19 cellular contexts compared by ENCODE assay signal in the genomic region with DNA sequence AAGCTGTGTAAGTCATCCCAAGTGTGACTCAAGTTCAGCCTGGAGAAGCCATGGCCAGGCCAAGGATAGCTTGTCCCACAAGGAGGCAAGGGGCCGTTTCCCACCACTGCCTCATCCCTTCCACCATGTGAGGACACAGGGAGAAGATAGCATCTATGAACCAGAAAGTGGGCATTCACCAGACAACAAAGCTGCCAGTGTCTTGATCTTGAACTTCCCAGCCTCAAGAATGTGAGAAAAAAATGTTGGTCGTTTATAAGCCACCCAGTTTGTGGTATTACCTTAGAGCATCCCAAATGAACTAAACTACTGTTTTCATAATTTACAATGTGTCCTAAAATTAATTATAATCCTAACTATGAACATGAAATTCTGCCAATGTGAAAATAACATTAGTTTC.
DNase-seq lines count a peak whose midpoint lies in the region.
"Had no signal": no experiment of that assay in that cellular context is flagged by ENCODE, and none has a peak within 500 bp of the region (broad histone marks: within the 10 kb centered on the region; RNA-seq: fewer than 3 reads in every experiment).

No MANE protein-coding gene starts in this region.

- H3K27me3 ChIP-seq in CD4-positive, alpha-beta memory T cell (ENCODE audit: insufficient read depth, low read length): no peaks in the 10 kb centered on the region
- H3K27me3 ChIP-seq: BE2C had no signal

- H3K9me3 Mint-ChIP-seq in activated T-cell treated with anti-CD3 and anti-CD28 coated beads, Interleukin-2, amount 50 U/mL, for 24 hours: peaks cover 11% of the 10 kb centered on the region
- peaks cover 0 to 4% (median under 1%) of the 10 kb centered on the region in 8 donors for H3K9me3 Mint-ChIP-seq in CD4-positive, alpha-beta memory T cell

- peaks cover 46% of the 10 kb centered on the region for H3K4me1 ChIP-seq in CD4-positive, alpha-beta memory T cell (ENCODE audit: insufficient read depth, low read length)
- H3K4me1 ChIP-seq: BE2C had no signal

- H3K4me1 Mint-ChIP-seq in activated T-cell treated with anti-CD3 and anti-CD28 coated beads, Interleukin-2, amount 50 U/mL, for 24 hours (ENCODE audit: low read depth): peaks cover 40% of the 10 kb centered on the region
- peaks cover 40 to 71% (median 54%) of the 10 kb centered on the region in 4 donors for H3K4me1 Mint-ChIP-seq in CD4-positive, alpha-beta memory T cell

- no peaks in the 10 kb centered on the region for H3K27me3 Mint-ChIP-seq in activated T-cell treated with anti-CD3 and anti-CD28 coated beads, Interleukin-2, amount 50 U/mL, for 24 hours
- H3K27me3 Mint-ChIP-seq in CD4-positive, alpha-beta memory T cell: no peaks in the 10 kb centered on the region
- H3K27me3 Mint-ChIP-seq: CD4-positive, CD25-positive, alpha-beta regulatory T cell had no signal

- H3K4me3 Mint-ChIP-seq in activated T-cell treated with anti-CD3 and anti-CD28 coated beads, Interleukin-2, amount 50 U/mL, for 24 hours: no peak overlapping the region
- peak overlapping the region in 3 of 8 donors; percentile 27 to 57 (median 40) for H3K4me3 Mint-ChIP-seq in CD4-positive, alpha-beta memory T cell
- H3K4me3 Mint-ChIP-seq: CD4-positive, CD25-positive, alpha-beta regulatory T cell had no signal

- CTCF ChIA-PET in CD4-positive, alpha-beta memory T cell (lab: Charles Lee; ENCODE audit: partially characterized antibody): no interaction called here

- in situ Hi-C loops in SK-MEL-5 (cut with HindIII; ENCODE audit: low pct_unique_long_range_greater_than_20kb, low sequenced_read_pairs): no loop called here

- no peaks in the 10 kb centered on the region for H3K9me3 ChIP-seq in CD4-positive, alpha-beta memory T cell (ENCODE audit: control insufficient read depth in 1 of 2, low read length in 2 of 2)
- H3K9me3 ChIP-seq: BE2C had no signal

- H3K4me3 ChIP-seq in CD4-positive, alpha-beta memory T cell (ENCODE audit: low read length in 2 of 2): no peak overlapping the region
- H3K4me3 ChIP-seq: PC-9 had no signal

- H3K36me3 ChIP-seq in CD4-positive, alpha-beta memory T cell (ENCODE audit: insufficient read depth, low read length): no peaks in the 10 kb centered on the region
- H3K36me3 ChIP-seq: BE2C had no signal

- DNase-seq in activated T-cell treated with anti-CD3 and anti-CD28 coated beads, Interleukin-2, amount 50 U/mL, for 24 hours: no peak
- DNase-seq in activated T-cell treated with anti-CD3 and anti-CD28 coated beads, Interleukin-2, amount 50 U/mL, for 1 hour: no peak
- no peak for DNase-seq in CD4-positive, alpha-beta memory T cell
- DNase-seq in SK-MEL-5 (ENCODE audit: low read depth, low spot score) (peak; percentile 52), foreskin melanocyte (peak; percentile 52), NCI-H2081 treated with DMSO at 0.1 percent for 48 hours (lab: John Stamatoyannopoulos, UW) (no peak), GF-D8 (lab: John Stamatoyannopoulos, UW) (no peak)
- DNase-seq: BE2C; CD4-positive, CD25-positive, alpha-beta regulatory T cell; DMS53; GOT3; MM.1S; NCI-H1092; NCI-H1436 treated with DMSO at 0.1 percent for 48 hours; NCI-H2029; NCI-H2171; NCI-H526; PC-9 had no signal

- no peak overlapping the region for H3K27ac ChIP-seq in CD4-positive, alpha-beta memory T cell (ENCODE audit: low read depth, low read length)
- H3K27ac ChIP-seq: PC-9, RWPE1 had no signal

- POLR2A ChIA-PET in CD4-positive, alpha-beta memory T cell (lab: Charles Lee; ENCODE audit: partially characterized antibody): no interaction called here

- H3K27ac Mint-ChIP-seq in activated T-cell treated with anti-CD3 and anti-CD28 coated beads, Interleukin-2, amount 50 U/mL, for 24 hours: peak overlapping the region; percentile 84
- H3K27ac Mint-ChIP-seq in CD4-positive, alpha-beta memory T cell: peak overlapping the region in 6 of 7 donors; percentile 7 to 72 (median 44)

- peaks cover 6% of the 10 kb centered on the region for H3K36me3 Mint-ChIP-seq in activated T-cell treated with anti-CD3 and anti-CD28 coated beads, Interleukin-2, amount 50 U/mL, for 24 hours (ENCODE audit: low read depth)
- peaks cover 0 to 8% of the 10 kb centered on the region in 2 donors for H3K36me3 Mint-ChIP-seq in CD4-positive, alpha-beta memory T cell

- intact Hi-C loops in CD4-positive, alpha-beta memory T cell (cut with micrococcal nuclease): no loop called here

Comparison
In these comparisons a context has a peak if more than half of its experiments do, and no peak if none do; other contexts are left out.
1. DNase-seq: peak in SK-MEL-5 (single experiment) and foreskin melanocyte (single experiment); none in activated T-cell treated with anti-CD3 and anti-CD28 coated beads, Interleukin-2, amount 50 U/mL, for 24 hours (single experiment), activated T-cell treated with anti-CD3 and anti-CD28 coated beads, Interleukin-2, amount 50 U/mL, for 1 hour (single experiment), CD4-positive, alpha-beta memory T cell (0 of 5), NCI-H2081 treated with DMSO at 0.1 percent for 48 hours (single experiment) and GF-D8 (single experiment).